1 cellular context compared by ENCODE assay signal in the genomic region with DNA sequence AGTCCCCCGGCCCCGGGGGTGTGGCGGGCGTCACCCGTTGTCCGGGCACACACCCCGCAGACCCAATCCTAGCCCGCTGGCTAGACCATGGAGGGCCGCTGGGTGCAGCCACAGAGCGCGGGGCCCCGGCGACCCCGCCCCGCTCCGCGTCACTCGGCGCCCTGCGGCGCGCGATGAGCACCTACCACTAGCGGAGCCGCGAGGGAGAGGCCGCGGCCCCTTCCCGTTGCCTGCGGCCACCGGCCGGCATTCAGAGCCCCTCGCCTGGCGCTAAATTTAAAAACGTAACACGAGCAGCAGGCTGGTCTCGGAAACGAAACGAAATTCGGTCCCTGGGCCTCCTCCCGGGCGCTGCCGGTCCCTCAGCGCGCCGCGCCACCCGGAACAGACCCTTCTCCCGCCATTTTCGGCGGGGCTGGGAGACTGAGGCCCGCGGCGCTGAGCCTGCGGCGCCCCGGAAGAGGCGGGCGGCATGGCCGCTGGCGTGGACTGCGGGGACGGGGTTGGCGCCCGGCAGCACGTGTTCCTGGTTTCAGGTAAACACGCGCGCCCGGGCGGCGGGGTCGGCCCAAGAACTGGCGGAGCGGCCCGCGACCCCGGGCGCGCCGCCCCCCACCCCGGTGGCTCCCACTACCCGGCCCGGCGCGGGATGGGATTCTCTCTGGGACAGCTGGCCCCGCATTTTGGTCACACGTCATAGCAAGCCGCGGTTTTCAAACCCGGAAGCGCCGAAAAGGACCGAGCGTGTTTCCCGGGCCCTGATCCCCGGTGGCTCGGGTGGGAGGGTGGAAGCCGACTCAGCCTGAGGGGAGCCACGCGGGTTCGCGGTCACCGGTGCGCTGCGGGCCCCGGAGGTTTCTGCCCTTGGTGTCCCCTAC.
TF ChIP-seq lines count a peak whose summit lies in the region.

Gene RNASEH2B (plus strand): TSS at position 187 of the 878 bp plus-strand sequence. CDS start 286 bp downstream, at position 473.

TF ChIP-seq in HepG2, 621 proteins besides CTCF, POLR2A, EP300 and RAD21 (continued from another document and continues in another):
- no peak for TF ChIP-seq ZNF691 (CRISPR knock-in tag; IDR thresholded peaks at IDR 0.05; ENCODE audit: borderline replicate concordance, low read depth)
- TF ChIP-seq NKX3-1 (CRISPR knock-in tag; IDR thresholded peaks at IDR 0.05): peak; percentile 90; the same call in 1 of the 2 replicates
- TF ChIP-seq DR1 (CRISPR knock-in tag; IDR thresholded peaks at IDR 0.05): no peak
- no peak; the same call in 1 of the 2 replicates for TF ChIP-seq TSC22D2 (CRISPR knock-in tag; IDR thresholded peaks at IDR 0.05; ENCODE audit: borderline replicate concordance)
- no peak for TF ChIP-seq AHDC1 (CRISPR knock-in tag; IDR thresholded peaks at IDR 0.05; ENCODE audit: borderline replicate concordance)
- peak; percentile 33; the same call in 1 of the 2 replicates for TF ChIP-seq POLR2AphosphoS5 (IDR thresholded peaks at IDR 0.05; ENCODE audit: low read depth, low read length)
- no peak for TF ChIP-seq CSRNP2 (CRISPR knock-in tag; conservative IDR thresholded peaks at IDR 0.05; ENCODE audit: low read depth)
- no peak for TF ChIP-seq HNRNPL (IDR thresholded peaks at IDR 0.05; ENCODE audit: low read depth, low read length)
- TF ChIP-seq NRL (CRISPR knock-in tag; IDR thresholded peaks at IDR 0.05; ENCODE audit: borderline replicate concordance): peak; percentile 68; the same call in 1 of the 2 replicates
- TF ChIP-seq BRD4 (CRISPR knock-in tag; IDR thresholded peaks at IDR 0.05): peak; percentile 42; the same call in 1 of the 2 replicates
- 0 out of 2 replicates have a peak, but pooled peaks have one; percentile 39 for TF ChIP-seq HIVEP1 (CRISPR knock-in tag; IDR thresholded peaks at IDR 0.05)
- no peak for TF ChIP-seq FOXP1 (IDR thresholded peaks at IDR 0.05)
- no peak for TF ChIP-seq FOXP1 (CRISPR knock-in tag; IDR thresholded peaks at IDR 0.05)
- TF ChIP-seq ZNF747 (CRISPR knock-in tag; IDR thresholded peaks at IDR 0.05; ENCODE audit: borderline replicate concordance): 0 out of 2 replicates have a peak, but pooled peaks have one; percentile 29
- TF ChIP-seq DNMT3B (CRISPR knock-in tag; conservative IDR thresholded peaks at IDR 0.05): 0 out of 2 replicates have a peak, but pooled peaks have one; percentile 34
- TF ChIP-seq CHCHD3 (CRISPR knock-in tag; IDR thresholded peaks at IDR 0.05): no peak
- no peak for TF ChIP-seq ZNF432 (CRISPR knock-in tag; IDR thresholded peaks at IDR 0.05; ENCODE audit: borderline replicate concordance)
- TF ChIP-seq, protein P1, sequence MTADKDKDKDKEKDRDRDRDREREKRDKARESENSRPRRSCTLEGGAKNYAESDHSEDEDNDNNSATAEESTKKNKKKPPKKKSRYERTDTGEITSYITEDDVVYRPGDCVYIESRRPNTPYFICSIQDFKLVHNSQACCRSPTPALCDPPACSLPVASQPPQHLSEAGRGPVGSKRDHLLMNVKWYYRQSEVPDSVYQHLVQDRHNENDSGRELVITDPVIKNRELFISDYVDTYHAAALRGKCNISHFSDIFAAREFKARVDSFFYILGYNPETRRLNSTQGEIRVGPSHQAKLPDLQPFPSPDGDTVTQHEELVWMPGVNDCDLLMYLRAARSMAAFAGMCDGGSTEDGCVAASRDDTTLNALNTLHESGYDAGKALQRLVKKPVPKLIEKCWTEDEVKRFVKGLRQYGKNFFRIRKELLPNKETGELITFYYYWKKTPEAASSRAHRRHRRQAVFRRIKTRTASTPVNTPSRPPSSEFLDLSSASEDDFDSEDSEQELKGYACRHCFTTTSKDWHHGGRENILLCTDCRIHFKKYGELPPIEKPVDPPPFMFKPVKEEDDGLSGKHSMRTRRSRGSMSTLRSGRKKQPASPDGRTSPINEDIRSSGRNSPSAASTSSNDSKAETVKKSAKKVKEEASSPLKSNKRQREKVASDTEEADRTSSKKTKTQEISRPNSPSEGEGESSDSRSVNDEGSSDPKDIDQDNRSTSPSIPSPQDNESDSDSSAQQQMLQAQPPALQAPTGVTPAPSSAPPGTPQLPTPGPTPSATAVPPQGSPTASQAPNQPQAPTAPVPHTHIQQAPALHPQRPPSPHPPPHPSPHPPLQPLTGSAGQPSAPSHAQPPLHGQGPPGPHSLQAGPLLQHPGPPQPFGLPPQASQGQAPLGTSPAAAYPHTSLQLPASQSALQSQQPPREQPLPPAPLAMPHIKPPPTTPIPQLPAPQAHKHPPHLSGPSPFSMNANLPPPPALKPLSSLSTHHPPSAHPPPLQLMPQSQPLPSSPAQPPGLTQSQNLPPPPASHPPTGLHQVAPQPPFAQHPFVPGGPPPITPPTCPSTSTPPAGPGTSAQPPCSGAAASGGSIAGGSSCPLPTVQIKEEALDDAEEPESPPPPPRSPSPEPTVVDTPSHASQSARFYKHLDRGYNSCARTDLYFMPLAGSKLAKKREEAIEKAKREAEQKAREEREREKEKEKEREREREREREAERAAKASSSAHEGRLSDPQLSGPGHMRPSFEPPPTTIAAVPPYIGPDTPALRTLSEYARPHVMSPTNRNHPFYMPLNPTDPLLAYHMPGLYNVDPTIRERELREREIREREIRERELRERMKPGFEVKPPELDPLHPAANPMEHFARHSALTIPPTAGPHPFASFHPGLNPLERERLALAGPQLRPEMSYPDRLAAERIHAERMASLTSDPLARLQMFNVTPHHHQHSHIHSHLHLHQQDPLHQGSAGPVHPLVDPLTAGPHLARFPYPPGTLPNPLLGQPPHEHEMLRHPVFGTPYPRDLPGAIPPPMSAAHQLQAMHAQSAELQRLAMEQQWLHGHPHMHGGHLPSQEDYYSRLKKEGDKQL (CRISPR knock-in tag; IDR thresholded peaks at IDR 0.05; ENCODE audit: low read depth): no peak
- peak; percentile 47; the same call in 1 of the 2 replicates for TF ChIP-seq ZNF570 (CRISPR knock-in tag; IDR thresholded peaks at IDR 0.05; ENCODE audit: borderline replicate concordance)
- TF ChIP-seq, protein P2, sequence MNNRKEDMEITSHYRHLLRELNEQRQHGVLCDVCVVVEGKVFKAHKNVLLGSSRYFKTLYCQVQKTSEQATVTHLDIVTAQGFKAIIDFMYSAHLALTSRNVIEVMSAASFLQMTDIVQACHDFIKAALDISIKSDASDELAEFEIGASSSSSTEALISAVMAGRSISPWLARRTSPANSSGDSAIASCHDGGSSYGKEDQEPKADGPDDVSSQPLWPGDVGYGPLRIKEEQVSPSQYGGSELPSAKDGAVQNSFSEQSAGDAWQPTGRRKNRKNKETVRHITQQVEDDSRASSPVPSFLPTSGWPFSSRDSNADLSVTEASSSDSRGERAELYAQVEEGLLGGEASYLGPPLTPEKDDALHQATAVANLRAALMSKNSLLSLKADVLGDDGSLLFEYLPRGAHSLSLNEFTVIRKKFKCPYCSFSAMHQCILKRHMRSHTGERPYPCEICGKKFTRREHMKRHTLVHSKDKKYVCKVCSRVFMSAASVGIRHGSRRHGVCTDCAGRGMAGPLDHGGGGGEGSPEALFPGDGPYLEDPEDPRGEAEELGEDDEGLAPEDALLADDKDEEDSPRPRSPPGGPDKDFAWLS (CRISPR knock-in tag; IDR thresholded peaks at IDR 0.05; ENCODE audit: borderline replicate concordance): no peak
- TF ChIP-seq ZMYM3 (CRISPR knock-in tag; IDR thresholded peaks at IDR 0.05): no peak
- peak; percentile 72 for TF ChIP-seq ASH2L (IDR thresholded peaks at IDR 0.05; ENCODE audit: insufficient read length, low read depth, low read length)
- TF ChIP-seq ZNF557 (CRISPR knock-in tag; IDR thresholded peaks at IDR 0.05): peak; percentile 38; the same call in 1 of the 2 replicates
- no peak for TF ChIP-seq STAT6 (CRISPR knock-in tag; IDR thresholded peaks at IDR 0.05; ENCODE audit: borderline replicate concordance)
- peak; percentile 42; the same call in 1 of the 2 replicates for TF ChIP-seq CREB1 (IDR thresholded peaks at IDR 0.05)
- no peak for TF ChIP-seq CREB1 (CRISPR knock-in tag; IDR thresholded peaks at IDR 0.05)
- TF ChIP-seq EHMT2 (IDR thresholded peaks at IDR 0.05; ENCODE audit: borderline replicate concordance, low read depth, low read length): no peak
- TF ChIP-seq ETV6 (CRISPR knock-in tag; conservative IDR thresholded peaks at IDR 0.05): no peak
- no peak for TF ChIP-seq ETS1 (CRISPR knock-in tag; IDR thresholded peaks at IDR 0.05)
- TF ChIP-seq ZNF550 (CRISPR knock-in tag; IDR thresholded peaks at IDR 0.05; ENCODE audit: borderline replicate concordance): no peak
- peak; percentile 53; the same call in 1 of the 2 replicates for TF ChIP-seq ZBTB42 (CRISPR knock-in tag; IDR thresholded peaks at IDR 0.05)
- no peak for TF ChIP-seq PTBP1 (IDR thresholded peaks at IDR 0.05; ENCODE audit: low read depth, low read length, poor library complexity, severe bottlenecking)
- TF ChIP-seq PAF1 (CRISPR knock-in tag; IDR thresholded peaks at IDR 0.05): no peak
- TF ChIP-seq GABPA (IDR thresholded peaks at IDR 0.05; ENCODE audit: low read depth, low read length): peak; percentile 55
- TF ChIP-seq GABPA (CRISPR knock-in tag; IDR thresholded peaks at IDR 0.05; ENCODE audit: low read depth): peak; percentile 45; the same call in 1 of the 2 replicates
